1 cellular context compared by ENCODE assay signal in genomic region chr17:7589891-7590611, GRCh38.
TF ChIP-seq lines count a peak whose summit lies in the region.

Gene SOX15 (minus strand): TSS chr17:7590094. CDS start chr17:7589676, 418 bp downstream.

TF ChIP-seq in HEK293, 187 proteins besides CTCF, POLR2A, EP300 and RAD21 (continued from another document):
- TF ChIP-seq ZBTB10 (tag by site-specific recombination; IDR thresholded peaks at IDR 0.05) (no peak), ZNF202 (tag by site-specific recombination; IDR thresholded peaks at IDR 0.05; ENCODE audit: borderline replicate concordance) (no peak), GLIS2 (tag by site-specific recombination; IDR thresholded peaks at IDR 0.05) (no peak), SP2 (tag by site-specific recombination; IDR thresholded peaks at IDR 0.05) (no peak), BCL11A (tag by site-specific recombination; IDR thresholded peaks at IDR 0.05; ENCODE audit: low read depth) (no peak), SCRT2 (tag by site-specific recombination; IDR thresholded peaks at IDR 0.05) (peak; percentile 20; the same call in 1 of the 2 replicates), KLF10 (tag by site-specific recombination; IDR thresholded peaks at IDR 0.05) (0 out of 2 replicates have a peak, but pooled peaks have one; percentile 23), ZNF670 (tag by site-specific recombination; IDR thresholded peaks at IDR 0.05; ENCODE audit: low read depth) (no peak)
